ENCODE assay signal across 34 cellular contexts in genomic region chr9:105198023-105198422, GRCh38.
"Had no signal": no experiment of that assay in that cellular context is flagged by ENCODE, and none has a peak within 500 bp of the region (broad histone marks: within the 10 kb centered on the region; RNA-seq: fewer than 3 reads in every experiment).

No MANE protein-coding gene starts in this region.

- H3K27ac ChIP-seq: adrenal gland, body of pancreas, esophagus muscularis mucosa, foreskin keratinocyte, gastrocnemius medialis, heart left ventricle had no signal

- H3K9me3 Mint-ChIP-seq: activated CD4-positive, alpha-beta T cell treated with anti-CD3 and anti-CD28 coated beads, Interleukin-2, amount 10 ng/mL, durations not matched to agents 7 days and 5 days; activated CD8-positive, alpha-beta T cell treated with anti-CD3 and anti-CD28 coated beads for 36 hours; activated naive CD4-positive, alpha-beta T cell treated with anti-CD3 and anti-CD28 coated beads for 36 hours; activated naive CD4-positive, alpha-beta T cell treated with anti-CD3 and anti-CD28 coated beads, Interleukin-2, amount 50 U/mL, for 24 hours; activated naive CD8-positive, alpha-beta T cell treated with anti-CD3 and anti-CD28 coated beads for 36 hours; activated naive CD8-positive, alpha-beta T cell treated with anti-CD3 and anti-CD28 coated beads, Interleukin-2, amount 50 U/mL, for 24 hours; activated T-helper 1 cell treated with anti-CD3 and anti-CD28 coated beads, Interleukin-12 subunit alpha, Interleukin-12 subunit beta, Interleukin-2, Interleukin-4 antibody, amounts not matched to agents 30 ng/mL and 10 ng/mL and 1 ng/mL, durations not matched to agents 14 hours and 24 hours and 36 hours; activated T-helper 2 cell treated with anti-CD3 and anti-CD28 coated beads, Interferon-gamma antibody, Interleukin-2, Interleukin-4, amounts not matched to agents 10 μg/mL and 5 μg/mL and 100 μg/mL, durations not matched to agents 14 hours and 24 hours and 36 hours; effector memory CD8-positive, alpha-beta T cell; T-helper 2 cell treated with Interferon-gamma antibody and Interleukin-4, amounts not matched to agents 5 μg/mL and 100 μg/mL, for 36 hours had no signal

- H3K4me1 ChIP-seq: adrenal gland, body of pancreas, esophagus muscularis mucosa, foreskin keratinocyte, gastrocnemius medialis, heart left ventricle had no signal

- H3K4me3 ChIP-seq: adrenal gland, body of pancreas, esophagus muscularis mucosa, gastrocnemius medialis, heart left ventricle had no signal

- DNase-seq: activated CD4-positive, alpha-beta T cell treated with anti-CD3 and anti-CD28 coated beads for 1 hour; activated CD4-positive, alpha-beta T cell treated with anti-CD3 and anti-CD28 coated beads for 4 hours; activated CD4-positive, alpha-beta T cell treated with anti-CD3 and anti-CD28 coated beads, Interleukin-2, amount 10 ng/mL, durations not matched to agents 7 days and 5 days; activated CD4-positive, alpha-beta T cell treated with anti-CD3 and anti-CD28 coated beads, Interleukin-2, amount 50 U/mL, for 4 hours; activated CD8-positive, alpha-beta memory T cell treated with anti-CD3 and anti-CD28 coated beads, Interleukin-2, amount 10 ng/mL, durations not matched to agents 7 days and 5 days; activated CD8-positive, alpha-beta memory T cell treated with anti-CD3 and anti-CD28 coated beads, Interleukin-2, amount 50 U/mL, for 4 hours; activated CD8-positive, alpha-beta T cell treated with anti-CD3 and anti-CD28 coated beads for 36 hours; activated effector memory CD4-positive, alpha-beta T cell treated with anti-CD3 and anti-CD28 coated beads, Interleukin-2, amount 50 U/mL, for 16 hours; activated naive CD4-positive, alpha-beta T cell treated with anti-CD3 and anti-CD28 coated beads for 36 hours; activated naive CD8-positive, alpha-beta T cell treated with anti-CD3 and anti-CD28 coated beads for 36 hours; activated naive CD8-positive, alpha-beta T cell treated with anti-CD3 and anti-CD28 coated beads, Interleukin-2, amount 50 U/mL, for 24 hours; activated T-cell treated with anti-CD3 and anti-CD28 coated beads, Interleukin-2, amount 50 U/mL, for 1 hour; activated T-cell treated with anti-CD3 and anti-CD28 coated beads, Interleukin-2, amount 50 U/mL, for 48 hours; adrenal gland; amygdala; aorta; body of pancreas; caudate nucleus; cortex of kidney; dermis blood vessel endothelial cell; effector CD4-positive, alpha-beta T cell; effector memory CD8-positive, alpha-beta T cell; erythroblast; foreskin keratinocyte; gastrocnemius medialis; glutamatergic neuron; heart left ventricle; T-helper 17 cell; T1000 had no signal

- H3K9me3 ChIP-seq: adrenal gland, body of pancreas, esophagus muscularis mucosa, gastrocnemius medialis, heart left ventricle had no signal

- H3K36me3 ChIP-seq: adrenal gland, esophagus muscularis mucosa, gastrocnemius medialis, heart left ventricle had no signal

- H3K4me1 Mint-ChIP-seq: activated CD4-positive, alpha-beta T cell treated with anti-CD3 and anti-CD28 coated beads, Interleukin-2, amount 10 ng/mL, durations not matched to agents 7 days and 5 days; activated naive CD4-positive, alpha-beta T cell treated with anti-CD3 and anti-CD28 coated beads, Interleukin-2, amount 50 U/mL, for 24 hours; activated naive CD8-positive, alpha-beta T cell treated with anti-CD3 and anti-CD28 coated beads for 36 hours; activated naive CD8-positive, alpha-beta T cell treated with anti-CD3 and anti-CD28 coated beads, Interleukin-2, amount 50 U/mL, for 24 hours; T-helper 17 cell had no signal

- ATAC-seq: activated CD8-positive, alpha-beta memory T cell treated with anti-CD3 and anti-CD28 coated beads, Interleukin-2, amount 10 ng/mL, durations not matched to agents 7 days and 5 days; activated CD8-positive, alpha-beta T cell treated with anti-CD3 and anti-CD28 coated beads for 36 hours; activated naive CD8-positive, alpha-beta T cell treated with anti-CD3 and anti-CD28 coated beads, Interleukin-2, amount 50 U/mL, for 24 hours; body of pancreas; effector memory CD8-positive, alpha-beta T cell; foreskin keratinocyte; gastrocnemius medialis; heart left ventricle; T-helper 17 cell had no signal

- H3K27me3 Mint-ChIP-seq: activated naive CD4-positive, alpha-beta T cell treated with anti-CD3 and anti-CD28 coated beads, Interleukin-2, amount 50 U/mL, for 24 hours had no signal

- H3K36me3 Mint-ChIP-seq: activated CD8-positive, alpha-beta memory T cell treated with anti-CD3 and anti-CD28 coated beads, Interleukin-2, amount 10 ng/mL, durations not matched to agents 7 days and 5 days; activated naive CD4-positive, alpha-beta T cell treated with anti-CD3 and anti-CD28 coated beads, Interleukin-2, amount 50 U/mL, for 24 hours; activated naive CD8-positive, alpha-beta T cell treated with anti-CD3 and anti-CD28 coated beads for 36 hours had no signal

- H3K4me3 Mint-ChIP-seq: activated CD4-positive, alpha-beta T cell treated with anti-CD3 and anti-CD28 coated beads, Interleukin-2, amount 10 ng/mL, durations not matched to agents 7 days and 5 days; activated CD8-positive, alpha-beta memory T cell treated with anti-CD3 and anti-CD28 coated beads, Interleukin-2, amount 10 ng/mL, durations not matched to agents 7 days and 5 days; activated CD8-positive, alpha-beta T cell treated with anti-CD3 and anti-CD28 coated beads for 36 hours; activated naive CD4-positive, alpha-beta T cell treated with anti-CD3 and anti-CD28 coated beads for 36 hours; activated naive CD4-positive, alpha-beta T cell treated with anti-CD3 and anti-CD28 coated beads, Interleukin-2, amount 50 U/mL, for 24 hours; activated naive CD8-positive, alpha-beta T cell treated with anti-CD3 and anti-CD28 coated beads for 36 hours; activated naive CD8-positive, alpha-beta T cell treated with anti-CD3 and anti-CD28 coated beads, Interleukin-2, amount 50 U/mL, for 24 hours; activated T-helper 1 cell treated with anti-CD3 and anti-CD28 coated beads, Interleukin-12 subunit alpha, Interleukin-12 subunit beta, Interleukin-2, Interleukin-4 antibody, amounts not matched to agents 30 ng/mL and 10 ng/mL and 1 ng/mL, durations not matched to agents 14 hours and 24 hours and 36 hours; effector memory CD8-positive, alpha-beta T cell; T-helper 17 cell; T-helper 2 cell treated with Interferon-gamma antibody and Interleukin-4, amounts not matched to agents 5 μg/mL and 100 μg/mL, for 36 hours had no signal

- H3K27ac Mint-ChIP-seq: activated CD4-positive, alpha-beta T cell treated with anti-CD3 and anti-CD28 coated beads, Interleukin-2, amount 10 ng/mL, durations not matched to agents 7 days and 5 days; activated CD8-positive, alpha-beta memory T cell treated with anti-CD3 and anti-CD28 coated beads, Interleukin-2, amount 10 ng/mL, durations not matched to agents 7 days and 5 days; activated CD8-positive, alpha-beta T cell treated with anti-CD3 and anti-CD28 coated beads for 36 hours; activated naive CD4-positive, alpha-beta T cell treated with anti-CD3 and anti-CD28 coated beads for 36 hours; activated naive CD4-positive, alpha-beta T cell treated with anti-CD3 and anti-CD28 coated beads, Interleukin-2, amount 50 U/mL, for 24 hours; activated naive CD8-positive, alpha-beta T cell treated with anti-CD3 and anti-CD28 coated beads for 36 hours; activated naive CD8-positive, alpha-beta T cell treated with anti-CD3 and anti-CD28 coated beads, Interleukin-2, amount 50 U/mL, for 24 hours; activated T-helper 1 cell treated with anti-CD3 and anti-CD28 coated beads, Interleukin-12 subunit alpha, Interleukin-12 subunit beta, Interleukin-2, Interleukin-4 antibody, amounts not matched to agents 30 ng/mL and 10 ng/mL and 1 ng/mL, durations not matched to agents 14 hours and 24 hours and 36 hours; activated T-helper 2 cell treated with anti-CD3 and anti-CD28 coated beads, Interferon-gamma antibody, Interleukin-2, Interleukin-4, amounts not matched to agents 10 μg/mL and 5 μg/mL and 100 μg/mL, durations not matched to agents 14 hours and 24 hours and 36 hours; effector memory CD8-positive, alpha-beta T cell; T-helper 17 cell; T-helper 2 cell treated with Interferon-gamma antibody and Interleukin-4, amounts not matched to agents 5 μg/mL and 100 μg/mL, for 36 hours had no signal

- H3K27me3 ChIP-seq: adrenal gland, body of pancreas, esophagus muscularis mucosa, foreskin keratinocyte, gastrocnemius medialis, heart left ventricle had no signal
